In the genomic region with DNA sequence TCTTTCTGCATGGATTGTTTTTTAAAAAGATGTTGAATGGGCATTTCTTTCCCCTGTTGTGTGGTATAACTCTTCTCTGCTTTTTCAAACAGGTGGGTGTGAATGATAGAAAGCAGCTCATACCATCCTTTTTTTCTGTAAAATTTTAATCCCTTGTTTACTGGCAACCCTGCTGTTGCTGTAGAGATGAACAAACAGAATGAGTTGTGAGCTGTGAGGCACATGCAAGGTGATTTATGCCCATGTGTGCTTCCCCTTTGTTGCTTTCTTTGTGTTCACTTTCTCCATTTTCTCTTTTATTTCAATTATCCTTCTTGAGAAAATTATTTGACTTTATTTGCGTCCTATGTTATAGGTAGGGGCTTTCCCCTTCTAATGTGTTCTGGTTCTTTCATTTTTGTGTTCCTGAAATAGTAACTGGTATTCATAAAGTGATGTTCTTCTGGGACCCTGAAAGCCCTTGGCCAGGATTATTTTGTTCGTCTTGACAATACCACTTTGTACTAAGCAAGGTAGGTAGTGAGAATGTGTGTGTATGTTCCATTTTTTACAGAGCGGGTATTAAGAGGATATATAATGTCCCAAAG, we compare ENCODE assay signal across 9 cellular contexts.
DNase-seq lines count a peak whose midpoint lies in the region; ATAC-seq and TF ChIP-seq lines count a peak whose summit lies in the region.
"Had no signal": no experiment of that assay in that cellular context is flagged by ENCODE, and none has a peak within 500 bp of the region (broad histone marks: within the 10 kb centered on the region; RNA-seq: fewer than 3 reads in every experiment).

No MANE protein-coding gene starts in this region.

- intact Hi-C loops in colonic mucosa (cut with DNase I): loop anchor here (10.0 kb wide), 1 partner anchor 108 kb away; no protein-coding TSS in a partner anchor

- H3K27me3 Mint-ChIP-seq in CD4-positive, CD25-positive, alpha-beta regulatory T cell: no peaks in the 10 kb centered on the region
- H3K27me3 Mint-ChIP-seq in nephron progenitor cell (ENCODE audit: low read depth, poor library complexity): no peaks in the 10 kb centered on the region

- TF ChIP-seq CTCF in colonic mucosa (IDR thresholded peaks at IDR 0.05) (no peak), nephron progenitor cell (IDR thresholded peaks at IDR 0.05) (no peak)

- no peak for ATAC-seq in CD4-positive, CD25-positive, alpha-beta regulatory T cell (ENCODE audit: low read depth in 2 of 2)
- no peak for ATAC-seq in HG02840 (IDR thresholded peaks at IDR 0.05; ENCODE audit: low FRiP score, unreplicated experiment)

- H3K9ac ChIP-seq in colonic mucosa (ENCODE audit: low read depth in 2 of 2, low read length in 2 of 2): no peak overlapping the region

- H3K27me3 ChIP-seq in CD4-positive, CD25-positive, alpha-beta regulatory T cell (ENCODE audit: control insufficient read depth, insufficient read depth, low read length): no peaks in the 10 kb centered on the region
- H3K27me3 ChIP-seq in colonic mucosa: no peaks in the 10 kb centered on the region
- H3K27me3 ChIP-seq: SJCRH30 had no signal

- no peak overlapping the region for H3K4me3 ChIP-seq in CD4-positive, CD25-positive, alpha-beta regulatory T cell (ENCODE audit: low read depth, low read length)
- H3K4me3 ChIP-seq in colonic mucosa: no peak overlapping the region
- H3K4me3 ChIP-seq: SJCRH30 had no signal

- H3K4me3 Mint-ChIP-seq in CD4-positive, CD25-positive, alpha-beta regulatory T cell: no peak overlapping the region
- peak overlapping the region; percentile 10 for H3K4me3 Mint-ChIP-seq in nephron progenitor cell

- peaks cover 9 to 24% (median 16%) of the 10 kb centered on the region in 4 donors for H3K4me1 Mint-ChIP-seq in CD4-positive, CD25-positive, alpha-beta regulatory T cell
- H3K4me1 Mint-ChIP-seq in nephron progenitor cell: peaks cover 68% of the 10 kb centered on the region

- H3K36me3 ChIP-seq in CD4-positive, CD25-positive, alpha-beta regulatory T cell (ENCODE audit: control insufficient read depth, insufficient read depth, low read length): no peaks in the 10 kb centered on the region
- H3K36me3 ChIP-seq in colonic mucosa: no peaks in the 10 kb centered on the region
- H3K36me3 ChIP-seq: SJCRH30 had no signal

- H3K36me3 Mint-ChIP-seq in CD4-positive, CD25-positive, alpha-beta regulatory T cell: peaks cover 26% of the 10 kb centered on the region
- peaks cover 24% of the 10 kb centered on the region for H3K36me3 Mint-ChIP-seq in nephron progenitor cell (ENCODE audit: low read depth)

- no peak overlapping the region for H3K27ac ChIP-seq in CD4-positive, CD25-positive, alpha-beta regulatory T cell (ENCODE audit: insufficient read depth, low read length, poor library complexity, severe bottlenecking)
- H3K27ac ChIP-seq in colonic mucosa: peak overlapping the region; percentile 63
- H3K27ac ChIP-seq: SJCRH30 had no signal

- peak overlapping the region in 2 of 3 donors; percentile 13 to 68 for H3K27ac Mint-ChIP-seq in CD4-positive, CD25-positive, alpha-beta regulatory T cell
- peak overlapping the region; percentile 84 for H3K27ac Mint-ChIP-seq in nephron progenitor cell

- no peaks in the 10 kb centered on the region for H3K9me3 ChIP-seq in CD4-positive, CD25-positive, alpha-beta regulatory T cell (ENCODE audit: control insufficient read depth in 2 of 2, low read length in 2 of 2)
- no peaks in the 10 kb centered on the region for H3K9me3 ChIP-seq in colonic mucosa
- H3K9me3 ChIP-seq: SJCRH30 had no signal

- no peak for DNase-seq in CD4-positive, CD25-positive, alpha-beta regulatory T cell
- DNase-seq in KG1 (lab: John Stamatoyannopoulos, UW): peak; percentile 8
- no peak for DNase-seq in colonic mucosa
- no peak for DNase-seq in nephron progenitor cell
- no peak for DNase-seq in nucleus accumbens (lab: John Stamatoyannopoulos, UW)
- DNase-seq in DMS153 treated with DMSO at 0.1 percent for 48 hours (lab: John Stamatoyannopoulos, UW; ENCODE audit: unreplicated experiment): no peak
- no peak for DNase-seq in retina

- no peaks in the 10 kb centered on the region for H3K9me3 Mint-ChIP-seq in CD4-positive, CD25-positive, alpha-beta regulatory T cell
- no peaks in the 10 kb centered on the region for H3K9me3 Mint-ChIP-seq in nephron progenitor cell

- H3K4me1 ChIP-seq in CD4-positive, CD25-positive, alpha-beta regulatory T cell (ENCODE audit: control insufficient read depth, insufficient read depth, low read length, poor library complexity, severe bottlenecking): no peaks in the 10 kb centered on the region
- peaks cover 4% of the 10 kb centered on the region for H3K4me1 ChIP-seq in colonic mucosa
